In genomic region chr2:43424262-43425207, GRCh38 we compare ENCODE assay signal across 1 cellular context.
TF ChIP-seq lines count a peak whose summit lies in the region.

No MANE protein-coding gene starts in this region.

TF ChIP-seq in HepG2, 621 proteins besides CTCF, POLR2A, EP300 and RAD21 (continued from another document):
- TF ChIP-seq ZNF782 (CRISPR knock-in tag; IDR thresholded peaks at IDR 0.05; ENCODE audit: borderline replicate concordance) (no peak), ZNF660 (CRISPR knock-in tag; IDR thresholded peaks at IDR 0.05; ENCODE audit: borderline replicate concordance, low read depth) (no peak), SRSF4 (IDR thresholded peaks at IDR 0.05; ENCODE audit: low read depth, low read length, poor library complexity, severe bottlenecking) (no peak), ZNF776 (CRISPR knock-in tag; IDR thresholded peaks at IDR 0.05) (no peak), MBD4 (IDR thresholded peaks at IDR 0.05; ENCODE audit: borderline replicate concordance, low read length) (peak; percentile 56; the same call in 1 of the 2 replicates), ZNF496 (CRISPR knock-in tag; IDR thresholded peaks at IDR 0.05; ENCODE audit: insufficient replicate concordance) (no peak), WIZ (CRISPR knock-in tag; IDR thresholded peaks at IDR 0.05) (0 out of 2 replicates have a peak, but pooled peaks have one; percentile 39), DMAP1 (CRISPR knock-in tag; IDR thresholded peaks at IDR 0.05) (peak; percentile 62; the same call in 1 of the 2 replicates), KLF12 (CRISPR knock-in tag; IDR thresholded peaks at IDR 0.05; ENCODE audit: borderline replicate concordance) (no peak), TOPORS (CRISPR knock-in tag; IDR thresholded peaks at IDR 0.05) (no peak), SRF (IDR thresholded peaks at IDR 0.05; ENCODE audit: low read depth, low read length) (no peak), ZNF569 (CRISPR knock-in tag; IDR thresholded peaks at IDR 0.05; ENCODE audit: borderline replicate concordance) (no peak), ZNF616 (CRISPR knock-in tag; IDR thresholded peaks at IDR 0.05; ENCODE audit: low read depth) (no peak), ZSCAN31 (CRISPR knock-in tag; IDR thresholded peaks at IDR 0.05; ENCODE audit: low read depth) (0 out of 2 replicates have a peak, but pooled peaks have one; percentile 14), HOXA5 (CRISPR knock-in tag; IDR thresholded peaks at IDR 0.05) (peak; percentile 77; the same call in 1 of the 2 replicates), SIX1 (CRISPR knock-in tag; IDR thresholded peaks at IDR 0.05; ENCODE audit: borderline replicate concordance) (peak; percentile 60; the same call in 1 of the 2 replicates), ZBTB3 (CRISPR knock-in tag; IDR thresholded peaks at IDR 0.05; ENCODE audit: borderline replicate concordance, low read depth) (no peak), RFXAP (CRISPR knock-in tag; IDR thresholded peaks at IDR 0.05; ENCODE audit: borderline replicate concordance) (no peak), TSC22D2 (CRISPR knock-in tag; IDR thresholded peaks at IDR 0.05; ENCODE audit: borderline replicate concordance) (no peak), ZFP41 (CRISPR knock-in tag; IDR thresholded peaks at IDR 0.05; ENCODE audit: borderline replicate concordance) (no peak), KIAA2018 (CRISPR knock-in tag; IDR thresholded peaks at IDR 0.05; ENCODE audit: borderline replicate concordance) (no peak), ZKSCAN8 (CRISPR knock-in tag; IDR thresholded peaks at IDR 0.05; ENCODE audit: borderline replicate concordance) (0 out of 2 replicates have a peak, but pooled peaks have one; percentile 84)
- TF ChIP-seq, protein P1, sequence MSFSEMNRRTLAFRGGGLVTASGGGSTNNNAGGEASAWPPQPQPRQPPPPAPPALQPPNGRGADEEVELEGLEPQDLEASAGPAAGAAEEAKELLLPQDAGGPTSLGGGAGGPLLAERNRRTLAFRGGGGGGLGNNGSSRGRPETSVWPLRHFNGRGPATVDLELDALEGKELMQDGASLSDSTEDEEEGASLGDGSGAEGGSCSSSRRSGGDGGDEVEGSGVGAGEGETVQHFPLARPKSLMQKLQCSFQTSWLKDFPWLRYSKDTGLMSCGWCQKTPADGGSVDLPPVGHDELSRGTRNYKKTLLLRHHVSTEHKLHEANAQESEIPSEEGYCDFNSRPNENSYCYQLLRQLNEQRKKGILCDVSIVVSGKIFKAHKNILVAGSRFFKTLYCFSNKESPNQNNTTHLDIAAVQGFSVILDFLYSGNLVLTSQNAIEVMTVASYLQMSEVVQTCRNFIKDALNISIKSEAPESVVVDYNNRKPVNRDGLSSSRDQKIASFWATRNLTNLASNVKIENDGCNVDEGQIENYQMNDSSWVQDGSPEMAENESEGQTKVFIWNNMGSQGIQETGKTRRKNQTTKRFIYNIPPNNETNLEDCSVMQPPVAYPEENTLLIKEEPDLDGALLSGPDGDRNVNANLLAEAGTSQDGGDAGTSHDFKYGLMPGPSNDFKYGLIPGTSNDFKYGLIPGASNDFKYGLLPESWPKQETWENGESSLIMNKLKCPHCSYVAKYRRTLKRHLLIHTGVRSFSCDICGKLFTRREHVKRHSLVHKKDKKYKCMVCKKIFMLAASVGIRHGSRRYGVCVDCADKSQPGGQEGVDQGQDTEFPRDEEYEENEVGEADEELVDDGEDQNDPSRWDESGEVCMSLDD (CRISPR knock-in tag; IDR thresholded peaks at IDR 0.05; ENCODE audit: borderline replicate concordance), result peak; percentile 46; the same call in 1 of the 2 replicates
- TF ChIP-seq, protein P2, sequence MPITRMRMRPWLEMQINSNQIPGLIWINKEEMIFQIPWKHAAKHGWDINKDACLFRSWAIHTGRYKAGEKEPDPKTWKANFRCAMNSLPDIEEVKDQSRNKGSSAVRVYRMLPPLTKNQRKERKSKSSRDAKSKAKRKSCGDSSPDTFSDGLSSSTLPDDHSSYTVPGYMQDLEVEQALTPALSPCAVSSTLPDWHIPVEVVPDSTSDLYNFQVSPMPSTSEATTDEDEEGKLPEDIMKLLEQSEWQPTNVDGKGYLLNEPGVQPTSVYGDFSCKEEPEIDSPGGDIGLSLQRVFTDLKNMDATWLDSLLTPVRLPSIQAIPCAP (CRISPR knock-in tag; IDR thresholded peaks at IDR 0.05; ENCODE audit: low read depth), result no peak
